19 cellular contexts compared by ENCODE assay signal in genomic region chr10:28118985-28119628, GRCh38.
DNase-seq lines count a peak whose midpoint lies in the region; ATAC-seq and TF ChIP-seq lines count a peak whose summit lies in the region.
"Had no signal": no experiment of that assay in that cellular context is flagged by ENCODE, and none has a peak within 500 bp of the region (broad histone marks: within the 10 kb centered on the region; RNA-seq: fewer than 3 reads in every experiment).

No MANE protein-coding gene starts in this region.

- no peak for TF ChIP-seq POLR2A in HCT116 (IDR thresholded peaks at IDR 0.05; ENCODE audit: borderline replicate concordance, extremely low read depth, insufficient read depth, insufficient read length)

- peak overlapping the region; percentile 81 for H3K27ac Mint-ChIP-seq in Calu3 (ENCODE audit: unreplicated experiment)
- H3K27ac Mint-ChIP-seq in activated naive CD8-positive, alpha-beta T cell treated with anti-CD3 and anti-CD28 coated beads, Interleukin-2, amount 10 ng/mL, durations not matched to agents 7 days and 5 days = peak overlapping the region; percentile 37
- H3K27ac Mint-ChIP-seq in nephron progenitor cell = peak overlapping the region; percentile 5
- H3K27ac Mint-ChIP-seq: CD8-positive, alpha-beta T cell; T-helper 1 cell treated with Interleukin-12 subunit alpha and Interleukin-12 subunit beta and Interleukin-4 antibody, amounts not matched to agents 30 μg/mL and 1 μg/mL, for 36 hours; type B pancreatic cell had no signal

- peaks cover 0 to 7% of the 10 kb centered on the region in 2 experiments; a peak in 2 of 4 replicates for H3K36me3 ChIP-seq in HCT116 (ENCODE audit: control insufficient read depth in 1 of 2, insufficient read depth in 2 of 2, low read length in 2 of 2)
- H3K36me3 ChIP-seq: Peyer's patch, SJCRH30 had no signal

- POLR2A ChIA-PET in HCT116 (lab: Charles Lee) = interaction anchor here (0.6 to 2.4 kb wide), 6 partner anchors 11 to 60 kb away, joined by 3 to 8 read pairs (median 3); no protein-coding TSS in a partner anchor
- POLR2A ChIA-PET in activated naive CD8-positive, alpha-beta T cell treated with anti-CD3 and anti-CD28 coated beads, Interleukin-2, amount 10 ng/mL, durations not matched to agents 7 days and 5 days (lab: Charles Lee) = no interaction called here

- H3K36me3 Mint-ChIP-seq in Calu3 (ENCODE audit: insufficient read depth, unreplicated experiment) (peaks cover 5% of the 10 kb centered on the region), nephron progenitor cell (ENCODE audit: low read depth) (no peaks in the 10 kb centered on the region)
- peaks cover 32% of the 10 kb centered on the region for H3K36me3 Mint-ChIP-seq in activated naive CD8-positive, alpha-beta T cell treated with anti-CD3 and anti-CD28 coated beads, Interleukin-2, amount 10 ng/mL, durations not matched to agents 7 days and 5 days
- H3K36me3 Mint-ChIP-seq: type B pancreatic cell had no signal

- no peak for DNase-seq in Calu3
- DNase-seq in HCT116 (ENCODE audit: low read depth, low spot score) = no peak
- no peak for DNase-seq in activated naive CD8-positive, alpha-beta T cell treated with anti-CD3 and anti-CD28 coated beads, Interleukin-2, amount 10 ng/mL, durations not matched to agents 7 days and 5 days
- DNase-seq in nephron progenitor cell = no peak
- no peak for DNase-seq in head of caudate nucleus
- no peak for DNase-seq in activated CD8-positive, alpha-beta memory T cell treated with anti-CD3 and anti-CD28 coated beads for 24 hours
- DNase-seq in SK-N-DZ (ENCODE audit: low spot score) = no peak
- DNase-seq: activated CD4-positive, alpha-beta T cell treated with anti-CD3 and anti-CD28 coated beads for 48 hours; CD8-positive, alpha-beta T cell; glutamatergic neuron; kidney glomerular epithelial cell; NCI-H524; Peyer's patch; stimulated activated CD8-positive, alpha-beta memory T cell treated with anti-CD3 and anti-CD28 coated beads, Interleukin-4, amount 100 ng/mL, for 48 hours had no signal

- H2AFZ ChIP-seq in HCT116 (ENCODE audit: low read depth, low read length, poor library complexity, severe bottlenecking) = no peak overlapping the region

- BruUV-seq in Calu3 (replicated peaks; lab: Mats Ljungman, UMichigan) (no TSS peak), HCT116 (replicated peaks; lab: Mats Ljungman, UMichigan) (no TSS peak)

- H3K9me2 ChIP-seq in HCT116 (ENCODE audit: insufficient read depth) = no peaks in the 10 kb centered on the region

- peaks cover 69 to 89% of the 10 kb centered on the region in 2 experiments for H3K4me1 ChIP-seq in HCT116 (ENCODE audit: control insufficient read depth in 1 of 2, insufficient read depth in 2 of 2, low read length in 2 of 2)
- H3K4me1 ChIP-seq: Peyer's patch had no signal

- H3K9me3 Mint-ChIP-seq in Calu3 (ENCODE audit: low read depth, unreplicated experiment) (no peaks in the 10 kb centered on the region), nephron progenitor cell (no peaks in the 10 kb centered on the region)
- no peaks in the 10 kb centered on the region for H3K9me3 Mint-ChIP-seq in activated naive CD8-positive, alpha-beta T cell treated with anti-CD3 and anti-CD28 coated beads, Interleukin-2, amount 10 ng/mL, durations not matched to agents 7 days and 5 days
- H3K9me3 Mint-ChIP-seq: CD8-positive, alpha-beta T cell; T-helper 1 cell treated with Interleukin-12 subunit alpha and Interleukin-12 subunit beta and Interleukin-4 antibody, amounts not matched to agents 30 μg/mL and 1 μg/mL, for 36 hours; type B pancreatic cell had no signal

- peaks cover 29% of the 10 kb centered on the region for H3K79me2 ChIP-seq in HCT116 (ENCODE audit: insufficient read depth, low read length)

- CTCF ChIA-PET in Calu3 (lab: Charles Lee) = no interaction called here
- CTCF ChIA-PET in HCT116 (lab: Charles Lee) = interaction anchor here (2.0 to 2.4 kb wide), 2 partner anchors 60 to 122 kb away, joined by 6 to 8 read pairs; no protein-coding TSS in a partner anchor

- intact Hi-C loops in Calu3 (cut with micrococcal nuclease; ENCODE audit: unreplicated experiment) (loop anchor here (2.0 to 10.0 kb wide), 2 partner anchors 26 to 124 kb away; partner anchors contain the start of gene ODAD2), HCT116 (cut with micrococcal nuclease) (no loop called here), head of caudate nucleus (cut with DNase I) (no loop called here)

- TF ChIP-seq CTCF in Calu3 (IDR thresholded peaks at IDR 0.05; ENCODE audit: unreplicated experiment) (no peak), HCT116 (IDR thresholded peaks at IDR 0.05 in 2 of 3, conservative IDR thresholded peaks at IDR 0.05 in 1 of 3; ENCODE audit: borderline replicate concordance in 1 of 3, insufficient read depth in 1 of 3, low read depth in 2 of 3, low read length in 2 of 3) (no peak), nephron progenitor cell (IDR thresholded peaks at IDR 0.05) (no peak)

- H3K27ac ChIP-seq in HCT116 (ENCODE audit: low read depth, low read length) = peak overlapping the region; percentile 96
- H3K27ac ChIP-seq: cardiac muscle cell, Peyer's patch, SJCRH30 had no signal

- ATAC-seq in HCT116 = peak; percentile 66
- no peak for ATAC-seq in activated naive CD8-positive, alpha-beta T cell treated with anti-CD3 and anti-CD28 coated beads, Interleukin-2, amount 10 ng/mL, durations not matched to agents 7 days and 5 days (ENCODE audit: low read depth)
- no peak for ATAC-seq in GM21786 (IDR thresholded peaks at IDR 0.05; ENCODE audit: unreplicated experiment)
- ATAC-seq: CD8-positive, alpha-beta T cell had no signal

- RAD21 ChIA-PET in HCT116 (lab: Charles Lee; ENCODE audit: low non-redundant PET in 1 of 2, low total read pairs in 2 of 2, uncharacterized antibody in 2 of 2, unreplicated experiment in 2 of 2) = no interaction called here

- H3K4me3 Mint-ChIP-seq in Calu3 (ENCODE audit: low read depth, unreplicated experiment) (peak overlapping the region; percentile 20), nephron progenitor cell (no peak overlapping the region)
- peak overlapping the region; percentile 40 for H3K4me3 Mint-ChIP-seq in activated naive CD8-positive, alpha-beta T cell treated with anti-CD3 and anti-CD28 coated beads, Interleukin-2, amount 10 ng/mL, durations not matched to agents 7 days and 5 days
- H3K4me3 Mint-ChIP-seq: CD8-positive, alpha-beta T cell; T-helper 1 cell treated with Interleukin-12 subunit alpha and Interleukin-12 subunit beta and Interleukin-4 antibody, amounts not matched to agents 30 μg/mL and 1 μg/mL, for 36 hours; type B pancreatic cell had no signal

- no peaks in the 10 kb centered on the region for H4K20me1 ChIP-seq in HCT116 (ENCODE audit: insufficient read depth)

- H3K27me3 ChIP-seq in HCT116 (ENCODE audit: insufficient read depth, low read length) = no peaks in the 10 kb centered on the region
- H3K27me3 ChIP-seq: cardiac muscle cell, Peyer's patch, SJCRH30 had no signal

- peak; percentile 44; the same call in 1 of the 2 replicates for TF ChIP-seq RAD21 in HCT116 (IDR thresholded peaks at IDR 0.05; ENCODE audit: low read depth)

- H3K4me2 ChIP-seq in HCT116 (ENCODE audit: low read length) = peak overlapping the region; percentile 66

- H3K4me1 Mint-ChIP-seq in Calu3 (ENCODE audit: low read depth, unreplicated experiment) (peaks cover 30% of the 10 kb centered on the region), nephron progenitor cell (peaks cover 14% of the 10 kb centered on the region)
- peaks cover 15% of the 10 kb centered on the region for H3K4me1 Mint-ChIP-seq in activated naive CD8-positive, alpha-beta T cell treated with anti-CD3 and anti-CD28 coated beads, Interleukin-2, amount 10 ng/mL, durations not matched to agents 7 days and 5 days

- H3K9ac ChIP-seq in HCT116 (ENCODE audit: low read length) = peak overlapping the region; percentile 66

- peak overlapping the region in 1 of 2 experiments; percentile 18; a peak in 1 of 4 replicates for H3K4me3 ChIP-seq in HCT116 (replicated peaks in 1 of 2; ENCODE audit: low read depth in 1 of 2, low read length in 2 of 2)
- H3K4me3 ChIP-seq: cardiac muscle cell, Peyer's patch, SJCRH30 had no signal

- no peaks in the 10 kb centered on the region for H3K9me3 ChIP-seq in HCT116 (ENCODE audit: control insufficient read depth in 1 of 2, insufficient read depth in 1 of 2, low read depth in 1 of 2, low read length in 2 of 2)
- H3K9me3 ChIP-seq: Peyer's patch, SJCRH30 had no signal

- H3K27me3 Mint-ChIP-seq in Calu3 (ENCODE audit: unreplicated experiment) (no peaks in the 10 kb centered on the region), nephron progenitor cell (ENCODE audit: low read depth, poor library complexity) (no peaks in the 10 kb centered on the region)
- H3K27me3 Mint-ChIP-seq in activated naive CD8-positive, alpha-beta T cell treated with anti-CD3 and anti-CD28 coated beads, Interleukin-2, amount 10 ng/mL, durations not matched to agents 7 days and 5 days = no peaks in the 10 kb centered on the region
- H3K27me3 Mint-ChIP-seq: type B pancreatic cell had no signal

TF ChIP-seq in HCT116, 20 proteins besides CTCF, POLR2A, EP300 and RAD21 (continues in another document):
- no peak for TF ChIP-seq EZH2phosphoT487 (IDR thresholded peaks at IDR 0.05; ENCODE audit: borderline replicate concordance)
- peak; percentile 90 for TF ChIP-seq FOSL1 (IDR thresholded peaks at IDR 0.05; ENCODE audit: low read depth)
- 0 out of 2 replicates have a peak, but pooled peaks have one; percentile 65 for TF ChIP-seq ATF3 (IDR thresholded peaks at IDR 0.05)
- TF ChIP-seq CBX3 (IDR thresholded peaks at IDR 0.05; ENCODE audit: low read depth) = no peak; the same call in 1 of the 2 replicates
- TF ChIP-seq SIN3A (IDR thresholded peaks at IDR 0.05; ENCODE audit: low read depth) = 0 out of 2 replicates have a peak, but pooled peaks have one; percentile 43
- peak; percentile 87 for TF ChIP-seq CEBPB (IDR thresholded peaks at IDR 0.05; ENCODE audit: low read depth)
- TF ChIP-seq JUND (IDR thresholded peaks at IDR 0.05) = peak; percentile 95
- TF ChIP-seq SP1 (IDR thresholded peaks at IDR 0.05; ENCODE audit: low read depth) = peak; percentile 97
- no peak for TF ChIP-seq EZH2 (IDR thresholded peaks at IDR 0.05)
- peak; percentile 33; the same call in 1 of the 2 replicates for TF ChIP-seq ELF1 (IDR thresholded peaks at IDR 0.05; ENCODE audit: borderline replicate concordance, low read depth)
- peak; percentile 57; the same call in 1 of the 2 replicates for TF ChIP-seq EGR1 (IDR thresholded peaks at IDR 0.05; ENCODE audit: low read depth)
- TF ChIP-seq ZNF274 (IDR thresholded peaks at IDR 0.05; ENCODE audit: low read depth, low read length) = no peak
- TF ChIP-seq MAX (IDR thresholded peaks at IDR 0.05) = peak; percentile 35; the same call in 1 of the 2 replicates
- peak; percentile 31; the same call in 1 of the 2 replicates for TF ChIP-seq POLR2AphosphoS5 (IDR thresholded peaks at IDR 0.05; ENCODE audit: low read depth, low read length)

Comparison
In these comparisons a context has a peak if more than half of its experiments do, and no peak if none do; other contexts are left out.
1. H3K27ac Mint-ChIP-seq: peak in every context shown above with its lines; median percentile 81 in Calu3; 37 in activated naive CD8-positive, alpha-beta T cell treated with anti-CD3 and anti-CD28 coated beads, Interleukin-2, amount 10 ng/mL, durations not matched to agents 7 days and 5 days; 5 in nephron progenitor cell.